1 cellular context compared by ENCODE assay signal in genomic region chr16:56910654-56911539, GRCh38.
TF ChIP-seq lines count a peak whose summit lies in the region.

No MANE protein-coding gene starts in this region.

TF ChIP-seq in GM12878, 131 proteins besides CTCF, POLR2A, EP300 and RAD21 (continued from another document and continues in another):
- TF ChIP-seq, protein P1, sequence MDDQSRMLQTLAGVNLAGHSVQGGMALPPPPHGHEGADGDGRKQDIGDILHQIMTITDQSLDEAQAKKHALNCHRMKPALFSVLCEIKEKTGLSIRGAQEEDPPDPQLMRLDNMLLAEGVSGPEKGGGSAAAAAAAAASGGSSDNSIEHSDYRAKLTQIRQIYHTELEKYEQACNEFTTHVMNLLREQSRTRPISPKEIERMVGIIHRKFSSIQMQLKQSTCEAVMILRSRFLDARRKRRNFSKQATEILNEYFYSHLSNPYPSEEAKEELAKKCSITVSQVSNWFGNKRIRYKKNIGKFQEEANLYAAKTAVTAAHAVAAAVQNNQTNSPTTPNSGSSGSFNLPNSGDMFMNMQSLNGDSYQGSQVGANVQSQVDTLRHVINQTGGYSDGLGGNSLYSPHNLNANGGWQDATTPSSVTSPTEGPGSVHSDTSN (IDR thresholded peaks at IDR 0.05; ENCODE audit: insufficient replicate concordance, low read depth, low read length): no peak
- TF ChIP-seq, protein P2, sequence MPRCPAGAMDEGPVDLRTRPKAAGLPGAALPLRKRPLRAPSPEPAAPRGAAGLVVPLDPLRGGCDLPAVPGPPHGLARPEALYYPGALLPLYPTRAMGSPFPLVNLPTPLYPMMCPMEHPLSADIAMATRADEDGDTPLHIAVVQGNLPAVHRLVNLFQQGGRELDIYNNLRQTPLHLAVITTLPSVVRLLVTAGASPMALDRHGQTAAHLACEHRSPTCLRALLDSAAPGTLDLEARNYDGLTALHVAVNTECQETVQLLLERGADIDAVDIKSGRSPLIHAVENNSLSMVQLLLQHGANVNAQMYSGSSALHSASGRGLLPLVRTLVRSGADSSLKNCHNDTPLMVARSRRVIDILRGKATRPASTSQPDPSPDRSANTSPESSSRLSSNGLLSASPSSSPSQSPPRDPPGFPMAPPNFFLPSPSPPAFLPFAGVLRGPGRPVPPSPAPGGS (IDR thresholded peaks at IDR 0.05; ENCODE audit: borderline replicate concordance, insufficient read depth, low read depth, low read length, poor library complexity, severe bottlenecking): no peak
- TF ChIP-seq CBFB (IDR thresholded peaks at IDR 0.05; ENCODE audit: low read depth): no peak
- TF ChIP-seq GABPA (IDR thresholded peaks at IDR 0.05; ENCODE audit: low read depth): no peak
- no peak for TF ChIP-seq KDM1A (IDR thresholded peaks at IDR 0.05; ENCODE audit: borderline replicate concordance)
- TF ChIP-seq SP1 (IDR thresholded peaks at IDR 0.05; ENCODE audit: low read depth, low read length): peak; percentile 60
- peak; percentile 98 for TF ChIP-seq TCF12 (IDR thresholded peaks at IDR 0.05; ENCODE audit: low read depth, low read length)
- peak; percentile 27; the same call in 1 of the 2 replicates for TF ChIP-seq NR2C1 (IDR thresholded peaks at IDR 0.05)
- no peak for TF ChIP-seq RCOR1 (conservative IDR thresholded peaks at IDR 0.05; ENCODE audit: low read depth, low read length)
- peak; percentile 71; the same call in 1 of the 2 replicates for TF ChIP-seq CREB1 (IDR thresholded peaks at IDR 0.05; ENCODE audit: low read depth)
- 0 out of 2 replicates have a peak, but pooled peaks have one; percentile 73 for TF ChIP-seq TCF7 (IDR thresholded peaks at IDR 0.05; ENCODE audit: borderline replicate concordance)
- TF ChIP-seq MXI1 (IDR thresholded peaks at IDR 0.05; ENCODE audit: low read depth, low read length): no peak
- peak; percentile 78 for TF ChIP-seq SPI1 (IDR thresholded peaks at IDR 0.05; ENCODE audit: borderline replicate concordance, insufficient read depth, low read depth, low read length)
- 0 out of 2 replicates have a peak, but pooled peaks have one; percentile 16 for TF ChIP-seq BMI1 (IDR thresholded peaks at IDR 0.05; ENCODE audit: borderline replicate concordance)
- TF ChIP-seq, protein P3, sequence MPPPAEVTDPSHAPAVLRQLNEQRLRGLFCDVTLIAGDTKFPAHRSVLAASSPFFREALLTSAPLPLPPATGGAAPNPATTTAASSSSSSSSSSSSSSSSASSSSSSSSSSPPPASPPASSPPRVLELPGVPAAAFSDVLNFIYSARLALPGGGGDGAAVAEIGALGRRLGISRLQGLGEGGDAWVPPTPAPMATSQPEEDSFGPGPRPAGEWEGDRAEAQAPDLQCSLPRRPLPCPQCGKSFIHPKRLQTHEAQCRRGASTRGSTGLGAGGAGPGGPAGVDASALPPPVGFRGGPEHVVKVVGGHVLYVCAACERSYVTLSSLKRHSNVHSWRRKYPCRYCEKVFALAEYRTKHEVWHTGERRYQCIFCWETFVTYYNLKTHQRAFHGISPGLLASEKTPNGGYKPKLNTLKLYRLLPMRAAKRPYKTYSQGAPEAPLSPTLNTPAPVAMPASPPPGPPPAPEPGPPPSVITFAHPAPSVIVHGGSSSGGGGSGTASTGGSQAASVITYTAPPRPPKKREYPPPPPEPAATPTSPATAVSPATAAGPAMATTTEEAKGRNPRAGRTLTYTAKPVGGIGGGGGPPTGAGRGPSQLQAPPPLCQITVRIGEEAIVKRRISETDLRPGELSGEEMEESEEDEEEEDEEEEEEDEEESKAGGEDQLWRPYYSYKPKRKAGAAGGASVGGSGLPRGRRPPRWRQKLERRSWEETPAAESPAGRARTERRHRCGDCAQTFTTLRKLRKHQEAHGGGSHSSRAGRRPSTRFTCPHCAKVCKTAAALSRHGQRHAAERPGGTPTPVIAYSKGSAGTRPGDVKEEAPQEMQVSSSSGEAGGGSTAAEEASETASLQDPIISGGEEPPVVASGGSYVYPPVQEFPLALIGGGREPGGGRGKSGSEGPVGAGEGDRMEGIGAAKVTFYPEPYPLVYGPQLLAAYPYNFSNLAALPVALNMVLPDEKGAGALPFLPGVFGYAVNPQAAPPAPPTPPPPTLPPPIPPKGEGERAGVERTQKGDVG (CRISPR knock-in tag; IDR thresholded peaks at IDR 0.05): no peak
- TF ChIP-seq EGR1 (IDR thresholded peaks at IDR 0.05; ENCODE audit: borderline replicate concordance in 1 of 2, low read depth in 2 of 2, low read length in 2 of 2): peak in 1 of 2 experiments; percentile 67; a peak in 2 of 3 replicates
- no peak for TF ChIP-seq WRNIP1 (IDR thresholded peaks at IDR 0.05; ENCODE audit: borderline replicate concordance, low read depth, low read length)
- peak; percentile 76 for TF ChIP-seq MTA2 (IDR thresholded peaks at IDR 0.05; ENCODE audit: low read depth)
- no peak for TF ChIP-seq KAT2A (conservative IDR thresholded peaks at IDR 0.05; ENCODE audit: control insufficient read depth, low read depth, low read length)
- TF ChIP-seq MEF2A (IDR thresholded peaks at IDR 0.05; ENCODE audit: insufficient read depth, low read depth, low read length): 0 out of 2 replicates have a peak, but pooled peaks have one; percentile 5
- no peak for TF ChIP-seq SIN3A (IDR thresholded peaks at IDR 0.05; ENCODE audit: low read depth, low read length)
- TF ChIP-seq HDGF (IDR thresholded peaks at IDR 0.05): no peak; the same call in 1 of the 2 replicates
- peak; percentile 86 for TF ChIP-seq CREM (IDR thresholded peaks at IDR 0.05; ENCODE audit: low read depth)
- no peak for TF ChIP-seq CHD1 (IDR thresholded peaks at IDR 0.05; ENCODE audit: low read depth, low read length)
- TF ChIP-seq SREBF2 (IDR thresholded peaks at IDR 0.05; ENCODE audit: low read length): no peak
- no peak for TF ChIP-seq ZNF622 (IDR thresholded peaks at IDR 0.05)
- no peak for TF ChIP-seq CHD4 (IDR thresholded peaks at IDR 0.05)
- no peak for TF ChIP-seq RAD51 (IDR thresholded peaks at IDR 0.05)
- TF ChIP-seq, protein P4, sequence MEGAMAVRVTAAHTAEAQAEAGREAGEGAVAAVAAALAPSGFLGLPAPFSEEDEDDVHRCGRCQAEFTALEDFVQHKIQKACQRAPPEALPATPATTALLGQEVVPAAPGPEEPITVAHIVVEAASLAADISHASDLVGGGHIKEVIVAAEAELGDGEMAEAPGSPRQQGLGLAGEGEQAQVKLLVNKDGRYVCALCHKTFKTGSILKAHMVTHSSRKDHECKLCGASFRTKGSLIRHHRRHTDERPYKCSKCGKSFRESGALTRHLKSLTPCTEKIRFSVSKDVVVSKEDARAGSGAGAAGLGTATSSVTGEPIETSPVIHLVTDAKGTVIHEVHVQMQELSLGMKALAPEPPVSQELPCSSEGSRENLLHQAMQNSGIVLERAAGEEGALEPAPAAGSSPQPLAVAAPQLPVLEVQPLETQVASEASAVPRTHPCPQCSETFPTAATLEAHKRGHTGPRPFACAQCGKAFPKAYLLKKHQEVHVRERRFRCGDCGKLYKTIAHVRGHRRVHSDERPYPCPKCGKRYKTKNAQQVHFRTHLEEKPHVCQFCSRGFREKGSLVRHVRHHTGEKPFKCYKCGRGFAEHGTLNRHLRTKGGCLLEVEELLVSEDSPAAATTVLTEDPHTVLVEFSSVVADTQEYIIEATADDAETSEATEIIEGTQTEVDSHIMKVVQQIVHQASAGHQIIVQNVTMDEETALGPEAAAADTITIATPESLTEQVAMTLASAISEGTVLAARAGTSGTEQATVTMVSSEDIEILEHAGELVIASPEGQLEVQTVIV (IDR thresholded peaks at IDR 0.05; ENCODE audit: borderline replicate concordance, partially characterized antibody): no peak
- TF ChIP-seq TBL1XR1 (IDR thresholded peaks at IDR 0.05; ENCODE audit: low read depth, low read length): peak; percentile 23; the same call in 1 of the 2 replicates
- 0 out of 2 replicates have a peak, but pooled peaks have one; percentile 19 for TF ChIP-seq YY1 (IDR thresholded peaks at IDR 0.05; ENCODE audit: low read depth, low read length)
- TF ChIP-seq SMC3 (IDR thresholded peaks at IDR 0.05; ENCODE audit: borderline replicate concordance, low read length): no peak
- TF ChIP-seq, protein P5, sequence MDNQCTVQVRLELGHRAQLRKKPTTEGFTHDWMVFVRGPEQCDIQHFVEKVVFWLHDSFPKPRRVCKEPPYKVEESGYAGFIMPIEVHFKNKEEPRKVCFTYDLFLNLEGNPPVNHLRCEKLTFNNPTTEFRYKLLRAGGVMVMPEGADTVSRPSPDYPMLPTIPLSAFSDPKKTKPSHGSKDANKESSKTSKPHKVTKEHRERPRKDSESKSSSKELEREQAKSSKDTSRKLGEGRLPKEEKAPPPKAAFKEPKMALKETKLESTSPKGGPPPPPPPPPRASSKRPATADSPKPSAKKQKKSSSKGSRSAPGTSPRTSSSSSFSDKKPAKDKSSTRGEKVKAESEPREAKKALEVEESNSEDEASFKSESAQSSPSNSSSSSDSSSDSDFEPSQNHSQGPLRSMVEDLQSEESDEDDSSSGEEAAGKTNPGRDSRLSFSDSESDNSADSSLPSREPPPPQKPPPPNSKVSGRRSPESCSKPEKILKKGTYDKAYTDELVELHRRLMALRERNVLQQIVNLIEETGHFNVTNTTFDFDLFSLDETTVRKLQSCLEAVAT (IDR thresholded peaks at IDR 0.05): no peak
- no peak for TF ChIP-seq ELK1 (IDR thresholded peaks at IDR 0.05; ENCODE audit: low read depth, low read length)
- TF ChIP-seq SUPT20H (IDR thresholded peaks at IDR 0.05; ENCODE audit: borderline replicate concordance, control insufficient read depth, low read depth, low read length): no peak
- TF ChIP-seq SMAD5 (IDR thresholded peaks at IDR 0.05; ENCODE audit: low read depth): no peak
- no peak for TF ChIP-seq STAT1 (conservative IDR thresholded peaks at IDR 0.05)
- 0 out of 3 replicates have a peak, but pooled peaks have one; percentile 42 for TF ChIP-seq POU2F2 (IDR thresholded peaks at IDR 0.05; ENCODE audit: borderline replicate concordance, low read depth, low read length)
- TF ChIP-seq, protein P6, sequence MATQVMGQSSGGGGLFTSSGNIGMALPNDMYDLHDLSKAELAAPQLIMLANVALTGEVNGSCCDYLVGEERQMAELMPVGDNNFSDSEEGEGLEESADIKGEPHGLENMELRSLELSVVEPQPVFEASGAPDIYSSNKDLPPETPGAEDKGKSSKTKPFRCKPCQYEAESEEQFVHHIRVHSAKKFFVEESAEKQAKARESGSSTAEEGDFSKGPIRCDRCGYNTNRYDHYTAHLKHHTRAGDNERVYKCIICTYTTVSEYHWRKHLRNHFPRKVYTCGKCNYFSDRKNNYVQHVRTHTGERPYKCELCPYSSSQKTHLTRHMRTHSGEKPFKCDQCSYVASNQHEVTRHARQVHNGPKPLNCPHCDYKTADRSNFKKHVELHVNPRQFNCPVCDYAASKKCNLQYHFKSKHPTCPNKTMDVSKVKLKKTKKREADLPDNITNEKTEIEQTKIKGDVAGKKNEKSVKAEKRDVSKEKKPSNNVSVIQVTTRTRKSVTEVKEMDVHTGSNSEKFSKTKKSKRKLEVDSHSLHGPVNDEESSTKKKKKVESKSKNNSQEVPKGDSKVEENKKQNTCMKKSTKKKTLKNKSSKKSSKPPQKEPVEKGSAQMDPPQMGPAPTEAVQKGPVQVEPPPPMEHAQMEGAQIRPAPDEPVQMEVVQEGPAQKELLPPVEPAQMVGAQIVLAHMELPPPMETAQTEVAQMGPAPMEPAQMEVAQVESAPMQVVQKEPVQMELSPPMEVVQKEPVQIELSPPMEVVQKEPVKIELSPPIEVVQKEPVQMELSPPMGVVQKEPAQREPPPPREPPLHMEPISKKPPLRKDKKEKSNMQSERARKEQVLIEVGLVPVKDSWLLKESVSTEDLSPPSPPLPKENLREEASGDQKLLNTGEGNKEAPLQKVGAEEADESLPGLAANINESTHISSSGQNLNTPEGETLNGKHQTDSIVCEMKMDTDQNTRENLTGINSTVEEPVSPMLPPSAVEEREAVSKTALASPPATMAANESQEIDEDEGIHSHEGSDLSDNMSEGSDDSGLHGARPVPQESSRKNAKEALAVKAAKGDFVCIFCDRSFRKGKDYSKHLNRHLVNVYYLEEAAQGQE (IDR thresholded peaks at IDR 0.05; ENCODE audit: low read depth, low read length): no peak
- TF ChIP-seq ATF2 (IDR thresholded peaks at IDR 0.05; ENCODE audit: low read length): peak; percentile 69; the same call in 1 of the 2 replicates
- TF ChIP-seq FOXK2 (IDR thresholded peaks at IDR 0.05): no peak
- TF ChIP-seq PAX8 (IDR thresholded peaks at IDR 0.05): no peak
- TF ChIP-seq KLF5 (IDR thresholded peaks at IDR 0.05; ENCODE audit: partially characterized antibody): no peak
- no peak for TF ChIP-seq RELA (IDR thresholded peaks at IDR 0.05; ENCODE audit: borderline replicate concordance, partially characterized antibody)
- TF ChIP-seq ZNF274 (IDR thresholded peaks at IDR 0.05; ENCODE audit: insufficient read depth, insufficient read length): no peak
- TF ChIP-seq ZBED1 (IDR thresholded peaks at IDR 0.05; ENCODE audit: borderline replicate concordance): no peak
- TF ChIP-seq BCL11A (IDR thresholded peaks at IDR 0.05; ENCODE audit: low read depth, low read length): peak; percentile 68
- TF ChIP-seq, protein P7, sequence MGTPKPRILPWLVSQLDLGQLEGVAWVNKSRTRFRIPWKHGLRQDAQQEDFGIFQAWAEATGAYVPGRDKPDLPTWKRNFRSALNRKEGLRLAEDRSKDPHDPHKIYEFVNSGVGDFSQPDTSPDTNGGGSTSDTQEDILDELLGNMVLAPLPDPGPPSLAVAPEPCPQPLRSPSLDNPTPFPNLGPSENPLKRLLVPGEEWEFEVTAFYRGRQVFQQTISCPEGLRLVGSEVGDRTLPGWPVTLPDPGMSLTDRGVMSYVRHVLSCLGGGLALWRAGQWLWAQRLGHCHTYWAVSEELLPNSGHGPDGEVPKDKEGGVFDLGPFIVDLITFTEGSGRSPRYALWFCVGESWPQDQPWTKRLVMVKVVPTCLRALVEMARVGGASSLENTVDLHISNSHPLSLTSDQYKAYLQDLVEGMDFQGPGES (IDR thresholded peaks at IDR 0.05): no peak
- TF ChIP-seq SUZ12 (IDR thresholded peaks at IDR 0.05; ENCODE audit: unreplicated experiment): no peak
- TF ChIP-seq MEF2B (IDR thresholded peaks at IDR 0.05; ENCODE audit: partially characterized antibody, poor library complexity, severe bottlenecking): peak; percentile 31
- TF ChIP-seq YBX1 (IDR thresholded peaks at IDR 0.05): no peak
- no peak for TF ChIP-seq MYC (IDR thresholded peaks at IDR 0.05; ENCODE audit: insufficient read depth, insufficient read length, insufficient replicate concordance, low read length, severe bottlenecking)
- TF ChIP-seq ZNF207 (IDR thresholded peaks at IDR 0.05; ENCODE audit: borderline replicate concordance): no peak
